ENCODE assay signal across 8 cellular contexts in genomic region chr10:86139066-86139657, GRCh38.
DNase-seq lines count a peak whose midpoint lies in the region; ATAC-seq and TF ChIP-seq lines count a peak whose summit lies in the region.

No MANE protein-coding gene starts in this region.

- DNase-seq in NCI-H2196 (lab: John Stamatoyannopoulos, UW; ENCODE audit: unreplicated experiment), result peak; percentile 4
- DNase-seq in NCI-H2196 treated with DMSO at 0.1 percent for 48 hours (lab: John Stamatoyannopoulos, UW; ENCODE audit: unreplicated experiment), result no peak
- DNase-seq in choroid plexus epithelial cell (ENCODE audit: low read depth), result peak; percentile 1
- peak; percentile 20 for DNase-seq in stimulated activated CD4-positive, alpha-beta T cell treated with anti-CD3 and anti-CD28 coated beads, Interleukin-12 subunit alpha, Interleukin-12 subunit beta, amount 100 ng/mL, for 4 hours
- DNase-seq in GM19240 (ENCODE audit: insufficient read length, low spot score), result no peak

- H3K4me3 ChIP-seq in choroid plexus epithelial cell (ENCODE audit: low read depth, low read length), result no peak overlapping the region

- TF ChIP-seq CTCF in LNCAP (IDR thresholded peaks at IDR 0.05) (peak; percentile 44), choroid plexus epithelial cell (conservative IDR thresholded peaks at IDR 0.05; ENCODE audit: low read depth, low read length) (peak; percentile 28)

- ATAC-seq in GM18909 (IDR thresholded peaks at IDR 0.05; ENCODE audit: poor library complexity, unreplicated experiment) (no peak), HG02623 (IDR thresholded peaks at IDR 0.05; ENCODE audit: unreplicated experiment) (no peak)

Comparison
In these comparisons a context has a peak if more than half of its experiments do, and no peak if none do; other contexts are left out.
1. DNase-seq: peak in NCI-H2196 (single experiment), choroid plexus epithelial cell (single experiment) and stimulated activated CD4-positive, alpha-beta T cell treated with anti-CD3 and anti-CD28 coated beads, Interleukin-12 subunit alpha, Interleukin-12 subunit beta, amount 100 ng/mL, for 4 hours (single experiment); none in NCI-H2196 treated with DMSO at 0.1 percent for 48 hours (single experiment) and GM19240 (single experiment).